ENCODE assay signal across 8 cellular contexts in genomic region chr2:166180951-166181812, GRCh38. TPM values are rescaled to one million over a fixed set of nuclear protein-coding genes. Genes with fewer than 3 reads are reported as not detected.
A peak's percentile ranks its signal among the peaks of the same experiment; 100 is the strongest.
DNase-seq lines count a peak whose midpoint lies in the region; ATAC-seq, FAIRE-seq and TF ChIP-seq lines count a peak whose summit lies in the region.

No MANE protein-coding gene starts in this region.

- intact Hi-C loops in PC-3 (cut with micrococcal nuclease): loop anchor here (1.0 kb wide), 1 partner anchor 124 kb away; no protein-coding TSS in a partner anchor
- intact Hi-C loops in upper lobe of right lung (cut with DNase I): no loop called here

- CTCF ChIA-PET in PC-3 (lab: Charles Lee): interaction anchor here (0.6 to 0.7 kb wide), 4 partner anchors 53 to 389 kb away, joined by 3 to 5 read pairs (median 4); no protein-coding TSS in a partner anchor

- no peaks in the 10 kb centered on the region for H3K9me2 ChIP-seq in PC-3 (replicated peaks; ENCODE audit: low read length)

- H3K4me1 ChIP-seq in PC-3 (ENCODE audit: insufficient read depth, low read length) (peaks cover 20% of the 10 kb centered on the region), liver (ENCODE audit: control insufficient read depth in 4 of 4, insufficient read depth in 4 of 4, low read length in 3 of 4) (peaks cover 0 to 4% (median 0%) of the 10 kb centered on the region in 4 donors), upper lobe of right lung (no peaks in the 10 kb centered on the region)

- H3K4me1 Mint-ChIP-seq in activated T-cell treated with anti-CD3 and anti-CD28 coated beads, Interleukin-2, amount 50 U/mL, for 24 hours (ENCODE audit: low read depth): no peaks in the 10 kb centered on the region

- H3K36me3 Mint-ChIP-seq in activated T-cell treated with anti-CD3 and anti-CD28 coated beads, Interleukin-2, amount 50 U/mL, for 24 hours (ENCODE audit: low read depth): no peaks in the 10 kb centered on the region

- DNase-seq in activated T-cell treated with anti-CD3 and anti-CD28 coated beads, Interleukin-2, amount 50 U/mL, for 24 hours: peak; percentile 33
- DNase-seq in activated T-cell treated with anti-CD3 and anti-CD28 coated beads for 4 hours (no peak), H54 (ENCODE audit: insufficient read length, low spot score) (peak; percentile 12), PC-3 (peak; percentile 93), cerebellum (ENCODE audit: low spot score) (peak; percentile 4), upper lobe of right lung (peak; percentile 65)

- 61% methylated on average over 24 of the region's 24 CpGs for WGBS in liver

- H3F3A ChIP-seq in PC-3 (ENCODE audit: low read length, unreplicated experiment): no peaks in the 10 kb centered on the region

- peak overlapping the region; percentile 60; the same call in 1 of the 2 replicates for H2AFZ ChIP-seq in PC-3 (ENCODE audit: low read length)

- no peaks in the 10 kb centered on the region for H4K20me1 ChIP-seq in PC-3 (ENCODE audit: low read length)

- POLR2A ChIA-PET in PC-3 (lab: Charles Lee; ENCODE audit: unreplicated experiment): no interaction called here

- H3K9ac ChIP-seq in PC-3 (ENCODE audit: low read length): no peak overlapping the region
- H3K9ac ChIP-seq in liver (ENCODE audit: low read depth in 1 of 2, low read length in 2 of 2): no peak overlapping the region

- no peak for TF ChIP-seq POLR2A in H54 (IDR thresholded peaks at IDR 0.05; ENCODE audit: low read depth, low read length)

- no TSS peak for BruUV-seq in PC-3 (replicated peaks; lab: Mats Ljungman, UMichigan)

- TF ChIP-seq EP300 in Ishikawa (IDR thresholded peaks at IDR 0.05; ENCODE audit: borderline replicate concordance): no peak

- TF ChIP-seq RAD21 in Ishikawa (IDR thresholded peaks at IDR 0.05; ENCODE audit: low read depth) (peak; percentile 76), liver (IDR thresholded peaks at IDR 0.05) (peak; percentile 72 to 86)

- peak; percentile 75 for ATAC-seq in PC-3
- peak; percentile 95 for ATAC-seq in upper lobe of right lung

- H3K4me3 Mint-ChIP-seq in activated T-cell treated with anti-CD3 and anti-CD28 coated beads, Interleukin-2, amount 50 U/mL, for 24 hours: no peak overlapping the region

- FAIRE-seq in H54 (lab: Jason Lieb, UNC): peak; percentile 57

- H3K27me3 ChIP-seq in PC-3 (ENCODE audit: low read length): peaks cover 4% of the 10 kb centered on the region; the same call in 1 of the 2 replicates
- H3K27me3 ChIP-seq in liver (ENCODE audit: control insufficient read depth in 4 of 4, insufficient read depth in 4 of 4, low read length in 3 of 4): no peaks in the 10 kb centered on the region
- H3K27me3 ChIP-seq in upper lobe of right lung: no peaks in the 10 kb centered on the region

- H3K27ac ChIP-seq in PC-3 (ENCODE audit: low read length): no peak overlapping the region
- no peak overlapping the region for H3K27ac ChIP-seq in liver (ENCODE audit: low read depth in 1 of 2, low read length in 2 of 2)
- H3K27ac ChIP-seq in upper lobe of right lung: no peak overlapping the region

- H3K9me3 ChIP-seq in PC-3 (ENCODE audit: low read length): no peaks in the 10 kb centered on the region
- no peaks in the 10 kb centered on the region for H3K9me3 ChIP-seq in liver (ENCODE audit: control insufficient read depth in 4 of 4, low read length in 3 of 4)
- no peaks in the 10 kb centered on the region for H3K9me3 ChIP-seq in upper lobe of right lung

- H3K36me3 ChIP-seq in PC-3 (ENCODE audit: low read depth, low read length) (no peaks in the 10 kb centered on the region), liver (ENCODE audit: control insufficient read depth in 4 of 4, insufficient read depth in 3 of 4, low read depth in 1 of 4, low read length in 3 of 4) (no peaks in the 10 kb centered on the region), upper lobe of right lung (no peaks in the 10 kb centered on the region)

- H3K4me3 ChIP-seq in PC-3 (ENCODE audit: low read length) (no peak overlapping the region), liver (ENCODE audit: low read depth in 1 of 3, low read length in 3 of 3) (no peak overlapping the region), upper lobe of right lung (no peak overlapping the region)

- H3K9me3 Mint-ChIP-seq in activated T-cell treated with anti-CD3 and anti-CD28 coated beads, Interleukin-2, amount 50 U/mL, for 24 hours: no peaks in the 10 kb centered on the region

- no peaks in the 10 kb centered on the region for H3K79me2 ChIP-seq in PC-3 (ENCODE audit: low read length)

- peaks cover 3% of the 10 kb centered on the region for H3K27me3 Mint-ChIP-seq in activated T-cell treated with anti-CD3 and anti-CD28 coated beads, Interleukin-2, amount 50 U/mL, for 24 hours

- peak; percentile 88 for TF ChIP-seq CTCF in PC-3 (conservative IDR thresholded peaks at IDR 0.05; ENCODE audit: low read depth, low read length)
- TF ChIP-seq CTCF in liver (IDR thresholded peaks at IDR 0.05; ENCODE audit: low read depth, low read length, missing input control): peak; percentile 65
- peak; percentile 54 for TF ChIP-seq CTCF in upper lobe of right lung (IDR thresholded peaks at IDR 0.05)

- peak overlapping the region; percentile 50 for H3K4me2 ChIP-seq in PC-3 (ENCODE audit: low read length)

- H3K27ac Mint-ChIP-seq in activated T-cell treated with anti-CD3 and anti-CD28 coated beads, Interleukin-2, amount 50 U/mL, for 24 hours: no peak overlapping the region

TF ChIP-seq in Ishikawa, 13 proteins besides CTCF, POLR2A, EP300 and RAD21 (continues in another document):
- TF ChIP-seq, protein P1, sequence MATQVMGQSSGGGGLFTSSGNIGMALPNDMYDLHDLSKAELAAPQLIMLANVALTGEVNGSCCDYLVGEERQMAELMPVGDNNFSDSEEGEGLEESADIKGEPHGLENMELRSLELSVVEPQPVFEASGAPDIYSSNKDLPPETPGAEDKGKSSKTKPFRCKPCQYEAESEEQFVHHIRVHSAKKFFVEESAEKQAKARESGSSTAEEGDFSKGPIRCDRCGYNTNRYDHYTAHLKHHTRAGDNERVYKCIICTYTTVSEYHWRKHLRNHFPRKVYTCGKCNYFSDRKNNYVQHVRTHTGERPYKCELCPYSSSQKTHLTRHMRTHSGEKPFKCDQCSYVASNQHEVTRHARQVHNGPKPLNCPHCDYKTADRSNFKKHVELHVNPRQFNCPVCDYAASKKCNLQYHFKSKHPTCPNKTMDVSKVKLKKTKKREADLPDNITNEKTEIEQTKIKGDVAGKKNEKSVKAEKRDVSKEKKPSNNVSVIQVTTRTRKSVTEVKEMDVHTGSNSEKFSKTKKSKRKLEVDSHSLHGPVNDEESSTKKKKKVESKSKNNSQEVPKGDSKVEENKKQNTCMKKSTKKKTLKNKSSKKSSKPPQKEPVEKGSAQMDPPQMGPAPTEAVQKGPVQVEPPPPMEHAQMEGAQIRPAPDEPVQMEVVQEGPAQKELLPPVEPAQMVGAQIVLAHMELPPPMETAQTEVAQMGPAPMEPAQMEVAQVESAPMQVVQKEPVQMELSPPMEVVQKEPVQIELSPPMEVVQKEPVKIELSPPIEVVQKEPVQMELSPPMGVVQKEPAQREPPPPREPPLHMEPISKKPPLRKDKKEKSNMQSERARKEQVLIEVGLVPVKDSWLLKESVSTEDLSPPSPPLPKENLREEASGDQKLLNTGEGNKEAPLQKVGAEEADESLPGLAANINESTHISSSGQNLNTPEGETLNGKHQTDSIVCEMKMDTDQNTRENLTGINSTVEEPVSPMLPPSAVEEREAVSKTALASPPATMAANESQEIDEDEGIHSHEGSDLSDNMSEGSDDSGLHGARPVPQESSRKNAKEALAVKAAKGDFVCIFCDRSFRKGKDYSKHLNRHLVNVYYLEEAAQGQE (IDR thresholded peaks at IDR 0.05; ENCODE audit: low read depth): no peak
- no peak for TF ChIP-seq CEBPB (IDR thresholded peaks at IDR 0.05)
- no peak for TF ChIP-seq USF1 (IDR thresholded peaks at IDR 0.05)

TF ChIP-seq in liver, 16 proteins besides CTCF, POLR2A, EP300 and RAD21:
- TF ChIP-seq GABPA (IDR thresholded peaks at IDR 0.05 in 1 of 2, conservative IDR thresholded peaks at IDR 0.05 in 1 of 2): no peak
- TF ChIP-seq HNF4G (IDR thresholded peaks at IDR 0.05): no peak
- TF ChIP-seq FOXA2 (IDR thresholded peaks at IDR 0.05): no peak
- TF ChIP-seq MAX (IDR thresholded peaks at IDR 0.05): no peak
- TF ChIP-seq JUND (IDR thresholded peaks at IDR 0.05): no peak
- no peak for TF ChIP-seq EGR1 (IDR thresholded peaks at IDR 0.05; ENCODE audit: low read depth in 2 of 2)
- TF ChIP-seq YY1 (IDR thresholded peaks at IDR 0.05): no peak
- no peak for TF ChIP-seq ZBTB33 (IDR thresholded peaks at IDR 0.05)
- TF ChIP-seq, protein P2, sequence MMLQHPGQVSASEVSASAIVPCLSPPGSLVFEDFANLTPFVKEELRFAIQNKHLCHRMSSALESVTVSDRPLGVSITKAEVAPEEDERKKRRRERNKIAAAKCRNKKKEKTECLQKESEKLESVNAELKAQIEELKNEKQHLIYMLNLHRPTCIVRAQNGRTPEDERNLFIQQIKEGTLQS (IDR thresholded peaks at IDR 0.05): no peak
- no peak for TF ChIP-seq FOXA1 (IDR thresholded peaks at IDR 0.05)
- no peak for TF ChIP-seq HNF4A (conservative IDR thresholded peaks at IDR 0.05)

RNA-seq across cellular contexts. Expression of gene SCN1A, which starts 53.4 kb away (rescaled TPM):
- total RNA-seq in PC-3 (2014; rRNA removed) (0.04 TPM in 1 of 2 replicates, not detected in the other), cerebellum (69.5 TPM), liver (not detected), upper lobe of right lung (26.9 TPM)
- polyA plus RNA-seq in liver: under 1 TPM in 1 of 2 donors, not detected in 1; 0.11 TPM

Comparison
In these comparisons a context has a peak if more than half of its experiments do, and no peak if none do; other contexts are left out.
1. RNA of gene SCN1A, which starts 53.4 kb away (total RNA-seq): 69.5 TPM in cerebellum (single experiment) and 26.9 TPM in upper lobe of right lung (single experiment); 0.04 TPM in PC-3 and not detected in liver; every median in the first group is over 10 times any median in the second.
2. Peak in every context shown above with its lines, with median percentiles within 50 percentile points of each other: CTCF ChIP-seq.